Comparison of ENCODE assay signal across 15 cellular contexts in the genomic region with DNA sequence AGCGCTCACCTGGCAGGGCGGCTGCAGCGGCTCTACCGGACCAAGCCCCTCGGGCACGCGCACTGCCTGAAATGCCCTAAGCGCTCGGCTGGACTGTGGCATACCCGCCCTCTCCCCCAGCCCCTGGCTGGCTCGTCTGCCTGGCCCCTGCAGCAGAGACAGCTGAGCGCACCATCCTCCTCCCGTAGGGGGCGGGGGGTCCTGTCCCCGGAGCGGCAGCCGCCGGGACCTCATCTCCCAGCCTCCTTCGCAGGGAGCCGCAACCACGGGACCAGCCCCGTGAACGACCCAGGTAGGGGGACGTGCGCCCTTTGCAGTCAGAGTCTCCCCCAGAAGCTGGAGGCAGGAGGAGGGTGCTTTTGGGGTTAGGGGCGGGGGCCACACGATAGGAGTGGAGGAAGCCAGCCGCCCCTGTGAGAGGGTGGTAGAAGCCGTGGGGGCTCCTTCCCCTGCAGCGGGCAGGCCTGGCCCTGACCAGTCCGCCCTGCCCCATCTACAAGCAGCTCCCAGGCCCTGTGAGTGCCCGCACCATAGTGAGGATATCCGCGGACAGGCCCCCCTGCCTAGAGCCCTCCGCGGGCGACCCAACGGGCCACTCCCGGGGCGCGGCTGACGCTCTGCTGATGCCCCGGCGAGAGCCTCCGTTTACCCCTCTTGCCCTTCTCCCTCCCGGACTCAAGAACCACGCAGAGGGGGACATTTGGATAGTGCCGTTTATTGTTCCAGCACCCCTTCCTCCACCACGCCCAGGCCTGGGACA.
"Had no signal": no experiment of that assay in that cellular context is flagged by ENCODE, and none has a peak within 500 bp of the region (broad histone marks: within the 10 kb centered on the region; RNA-seq: fewer than 3 reads in every experiment).

No MANE protein-coding gene starts in this region.

- ATAC-seq: activated CD4-positive, CD25-positive, alpha-beta regulatory T cell treated with anti-CD3 and anti-CD28 coated beads, Interleukin-2, amount 50 U/mL, for 24 hours; activated T-helper 17 cell treated with anti-CD3 and anti-CD28 coated beads, Interleukin-2, amount 50 U/mL, for 72 hours; gastroesophageal sphincter had no signal

- H3K4me3 Mint-ChIP-seq: activated T-helper 17 cell treated with anti-CD3 and anti-CD28 coated beads, Interleukin-2, amount 50 U/mL, for 72 hours; mesothelial cell of epicardium; stimulated activated memory B cell treated with anti-CD40 and anti-IgM and Interleukin-4, amounts not matched to agents 10 μg/mL and 1 μg/mL and 100 μg/mL, for 72 hours had no signal

- H3K4me3 ChIP-seq: adrenal gland, cardiac muscle cell, gastroesophageal sphincter, hepatocyte, transverse colon, vagina had no signal

- H3K9me3 Mint-ChIP-seq: activated T-helper 17 cell treated with anti-CD3 and anti-CD28 coated beads, Interleukin-2, amount 50 U/mL, for 72 hours; mesothelial cell of epicardium; stimulated activated memory B cell treated with anti-CD40 and anti-IgM and Interleukin-4, amounts not matched to agents 10 μg/mL and 1 μg/mL and 100 μg/mL, for 72 hours had no signal

- H3K9me3 ChIP-seq: adrenal gland, gastroesophageal sphincter, transverse colon, vagina had no signal

- H3K27me3 ChIP-seq: adrenal gland, cardiac muscle cell, gastroesophageal sphincter, hepatocyte, vagina had no signal

- DNase-seq: activated CD4-positive, alpha-beta T cell treated with anti-CD3 and anti-CD28 coated beads, Interleukin-2, amount 50 U/mL, for 1 hour; activated CD8-positive, alpha-beta memory T cell treated with anti-CD3 and anti-CD28 coated beads for 24 hours; activated naive CD4-positive, alpha-beta T cell treated with anti-CD3 and anti-CD28 coated beads, Interleukin-2, amount 50 U/mL, for 16 hours; stimulated activated CD4-positive, alpha-beta T cell treated with anti-CD3 and anti-CD28 coated beads, Interleukin-12 subunit alpha, Interleukin-12 subunit beta, amount 100 ng/mL, for 4 hours; stimulated activated CD4-positive, alpha-beta T cell treated with anti-CD3 and anti-CD28 coated beads, Interleukin-2, amount 100 ng/mL, for 24 hours; transverse colon had no signal

- H3K36me3 ChIP-seq: cardiac muscle cell had no signal

- H3K4me1 ChIP-seq: transverse colon had no signal

- H3K27ac Mint-ChIP-seq: activated T-helper 17 cell treated with anti-CD3 and anti-CD28 coated beads, Interleukin-2, amount 50 U/mL, for 72 hours; mesothelial cell of epicardium; stimulated activated memory B cell treated with anti-CD40 and anti-IgM and Interleukin-4, amounts not matched to agents 10 μg/mL and 1 μg/mL and 100 μg/mL, for 72 hours had no signal

- H3K27me3 Mint-ChIP-seq: activated T-helper 17 cell treated with anti-CD3 and anti-CD28 coated beads, Interleukin-2, amount 50 U/mL, for 72 hours; stimulated activated memory B cell treated with anti-CD40 and anti-IgM and Interleukin-4, amounts not matched to agents 10 μg/mL and 1 μg/mL and 100 μg/mL, for 72 hours had no signal

- H3K27ac ChIP-seq: cardiac muscle cell, gastroesophageal sphincter, hepatocyte, transverse colon, vagina had no signal
